ENCODE assay signal across 26 cellular contexts in genomic region chr4:38957239-38957815, GRCh38.
DNase-seq lines count a peak whose midpoint lies in the region; ATAC-seq and TF ChIP-seq lines count a peak whose summit lies in the region.
"Had no signal": no experiment of that assay in that cellular context is flagged by ENCODE, and none has a peak within 500 bp of the region (broad histone marks: within the 10 kb centered on the region; RNA-seq: fewer than 3 reads in every experiment).

No MANE protein-coding gene starts in this region.

- 0 out of 2 replicates have a peak, but pooled peaks cover 4% of the 10 kb centered on the region for H3F3A ChIP-seq in Loucy (ENCODE audit: low read depth)

- intact Hi-C loops in activated T-helper 2 cell treated with anti-CD3 and anti-CD28 coated beads, Interferon-gamma antibody, Interleukin-2, Interleukin-4, amounts not matched to agents 10 μg/mL and 5 μg/mL and 100 μg/mL, durations not matched to agents 14 hours and 24 hours and 36 hours (cut with micrococcal nuclease), result loop anchor here (5.0 kb wide), 1 partner anchor 395 kb away; no protein-coding TSS in a partner anchor

- no peak for DNase-seq in activated naive CD8-positive, alpha-beta T cell treated with anti-CD3 and anti-CD28 coated beads for 36 hours
- DNase-seq in activated T-helper 2 cell treated with anti-CD3 and anti-CD28 coated beads, Interferon-gamma antibody, Interleukin-2, Interleukin-4, amounts not matched to agents 10 μg/mL and 5 μg/mL and 100 μg/mL, durations not matched to agents 14 hours and 24 hours and 36 hours (ENCODE audit: low spot score), result no peak
- DNase-seq in osteocyte (ENCODE audit: extremely low spot score, unreplicated experiment) (no peak), SK-N-DZ (ENCODE audit: low spot score) (no peak), SW 1271 (lab: John Stamatoyannopoulos, UW) (no peak)
- DNase-seq: activated CD4-positive, alpha-beta T cell treated with anti-CD3 and anti-CD28 coated beads, Interleukin-2, amount 50 U/mL, for 1 hour; activated CD8-positive, alpha-beta memory T cell treated with anti-CD3 and anti-CD28 coated beads, Interleukin-2, amount 50 U/mL, for 4 hours; anterior cingulate cortex; effector memory CD4-positive, alpha-beta T cell; foreskin keratinocyte; KG1; left colon; mesenchymal stem cell; NCI-H1417 treated with DMSO at 0.1 percent for 48 hours; NCI-H2081 treated with DMSO at 0.1 percent for 48 hours; NCI-H748 treated with DMSO at 0.1 percent for 48 hours; posterior cingulate gyrus; stimulated activated naive CD8-positive, alpha-beta T cell treated with anti-CD3 and anti-CD28 coated beads, Interleukin-15, Interleukin-2, amounts not matched to agents 100 U/mL and 50 U/mL, for 24 hours; uterus had no signal

- no peaks in the 10 kb centered on the region for H3K9me3 ChIP-seq in Loucy (ENCODE audit: insufficient read depth, low read depth, low read length)
- H3K9me3 ChIP-seq: uterus had no signal

- TF ChIP-seq CTCF in Loucy (conservative IDR thresholded peaks at IDR 0.05; ENCODE audit: low read length) (no peak), osteocyte (IDR thresholded peaks at IDR 0.05) (no peak)

- peak overlapping the region; percentile 8 for H3K9ac ChIP-seq in Loucy (ENCODE audit: low read depth, low read length, poor library complexity, severe bottlenecking)
- H3K9ac ChIP-seq: BLaER1 treated with 17β-estradiol and CSF1 and Interleukin-3, amounts not matched to agents 10 nM and 100 nM had no signal

- H3K4me1 ChIP-seq in Loucy (ENCODE audit: insufficient read depth, low read length, poor library complexity, severe bottlenecking), result peaks cover 23% of the 10 kb centered on the region
- H3K4me1 ChIP-seq: foreskin keratinocyte, uterus had no signal

- H3K4me3 Mint-ChIP-seq in activated naive CD8-positive, alpha-beta T cell, result peak overlapping the region; percentile 5
- no peak overlapping the region for H3K4me3 Mint-ChIP-seq in activated naive CD8-positive, alpha-beta T cell treated with anti-CD3 and anti-CD28 coated beads for 36 hours
- H3K4me3 Mint-ChIP-seq in activated T-helper 2 cell treated with anti-CD3 and anti-CD28 coated beads, Interferon-gamma antibody, Interleukin-2, Interleukin-4, amounts not matched to agents 10 μg/mL and 5 μg/mL and 100 μg/mL, durations not matched to agents 14 hours and 24 hours and 36 hours (ENCODE audit: low read depth), result peak overlapping the region; percentile 6
- H3K4me3 Mint-ChIP-seq in osteocyte (ENCODE audit: unreplicated experiment), result no peak overlapping the region

- H3K4me1 Mint-ChIP-seq in activated naive CD8-positive, alpha-beta T cell (ENCODE audit: low read depth), result peaks cover 17% of the 10 kb centered on the region
- H3K4me1 Mint-ChIP-seq in activated naive CD8-positive, alpha-beta T cell treated with anti-CD3 and anti-CD28 coated beads for 36 hours, result peaks cover 11% of the 10 kb centered on the region
- peaks cover 37% of the 10 kb centered on the region for H3K4me1 Mint-ChIP-seq in activated T-helper 2 cell treated with anti-CD3 and anti-CD28 coated beads, Interferon-gamma antibody, Interleukin-2, Interleukin-4, amounts not matched to agents 10 μg/mL and 5 μg/mL and 100 μg/mL, durations not matched to agents 14 hours and 24 hours and 36 hours (ENCODE audit: low read depth)
- peaks cover 22% of the 10 kb centered on the region for H3K4me1 Mint-ChIP-seq in osteocyte (ENCODE audit: unreplicated experiment)

- no peak overlapping the region for H2AFZ ChIP-seq in Loucy (ENCODE audit: low read length)

- no peaks in the 10 kb centered on the region for H4K20me1 ChIP-seq in Loucy (ENCODE audit: insufficient read depth, low read length, poor library complexity, severe bottlenecking)
- H4K20me1 ChIP-seq: BLaER1 treated with 17β-estradiol and CSF1 and Interleukin-3, amounts not matched to agents 10 nM and 100 nM had no signal

- no peaks in the 10 kb centered on the region for H3K79me2 ChIP-seq in Loucy (ENCODE audit: insufficient read depth, low read length)

- peaks cover 6% of the 10 kb centered on the region for H3K9me3 Mint-ChIP-seq in activated naive CD8-positive, alpha-beta T cell (ENCODE audit: low read depth)
- H3K9me3 Mint-ChIP-seq in activated naive CD8-positive, alpha-beta T cell treated with anti-CD3 and anti-CD28 coated beads for 36 hours, result peaks cover 8% of the 10 kb centered on the region
- H3K9me3 Mint-ChIP-seq in activated T-helper 2 cell treated with anti-CD3 and anti-CD28 coated beads, Interferon-gamma antibody, Interleukin-2, Interleukin-4, amounts not matched to agents 10 μg/mL and 5 μg/mL and 100 μg/mL, durations not matched to agents 14 hours and 24 hours and 36 hours, result peaks cover 19% of the 10 kb centered on the region
- peaks cover 12% of the 10 kb centered on the region for H3K9me3 Mint-ChIP-seq in osteocyte (ENCODE audit: unreplicated experiment)

- H3K36me3 ChIP-seq in Loucy (ENCODE audit: insufficient read depth, low read length), result no peaks in the 10 kb centered on the region
- H3K36me3 ChIP-seq: BLaER1 treated with 17β-estradiol and CSF1 and Interleukin-3, amounts not matched to agents 10 nM and 100 nM; cardiac muscle cell; uterus had no signal

- H3K27ac Mint-ChIP-seq in activated naive CD8-positive, alpha-beta T cell, result peak overlapping the region; percentile 46
- no peak overlapping the region for H3K27ac Mint-ChIP-seq in activated naive CD8-positive, alpha-beta T cell treated with anti-CD3 and anti-CD28 coated beads for 36 hours
- peak overlapping the region; percentile 94 for H3K27ac Mint-ChIP-seq in activated T-helper 2 cell treated with anti-CD3 and anti-CD28 coated beads, Interferon-gamma antibody, Interleukin-2, Interleukin-4, amounts not matched to agents 10 μg/mL and 5 μg/mL and 100 μg/mL, durations not matched to agents 14 hours and 24 hours and 36 hours
- H3K27ac Mint-ChIP-seq in osteocyte (ENCODE audit: unreplicated experiment), result peak overlapping the region; percentile 86

- H3K36me3 Mint-ChIP-seq in activated naive CD8-positive, alpha-beta T cell, result no peaks in the 10 kb centered on the region
- peaks cover 3% of the 10 kb centered on the region for H3K36me3 Mint-ChIP-seq in activated naive CD8-positive, alpha-beta T cell treated with anti-CD3 and anti-CD28 coated beads for 36 hours
- H3K36me3 Mint-ChIP-seq in activated T-helper 2 cell treated with anti-CD3 and anti-CD28 coated beads, Interferon-gamma antibody, Interleukin-2, Interleukin-4, amounts not matched to agents 10 μg/mL and 5 μg/mL and 100 μg/mL, durations not matched to agents 14 hours and 24 hours and 36 hours (ENCODE audit: low read depth), result peaks cover 21% of the 10 kb centered on the region
- peaks cover 4% of the 10 kb centered on the region for H3K36me3 Mint-ChIP-seq in osteocyte (ENCODE audit: unreplicated experiment)

- no peaks in the 10 kb centered on the region for H3K9me2 ChIP-seq in Loucy (replicated peaks; ENCODE audit: low read depth, low read length)

- no peak overlapping the region for H3K4me3 ChIP-seq in Loucy (ENCODE audit: low read length, poor library complexity, severe bottlenecking)
- H3K4me3 ChIP-seq: BLaER1 treated with 17β-estradiol and CSF1 and Interleukin-3, amounts not matched to agents 10 nM and 100 nM; cardiac muscle cell; coronary artery; uterus had no signal

- H3K27me3 ChIP-seq in Loucy (ENCODE audit: insufficient read depth, low read length, poor library complexity, severe bottlenecking), result no peaks in the 10 kb centered on the region
- H3K27me3 ChIP-seq: BLaER1 treated with 17β-estradiol and CSF1 and Interleukin-3, amounts not matched to agents 10 nM and 100 nM; cardiac muscle cell had no signal

- no peak overlapping the region for H3K4me2 ChIP-seq in Loucy (ENCODE audit: low read depth, low read length, poor library complexity, severe bottlenecking)
- H3K4me2 ChIP-seq: BLaER1 treated with 17β-estradiol and CSF1 and Interleukin-3, amounts not matched to agents 10 nM and 100 nM had no signal

- no peak for ATAC-seq in HG03175 (IDR thresholded peaks at IDR 0.05; ENCODE audit: unreplicated experiment)
- ATAC-seq: foreskin keratinocyte, HCT116, left colon had no signal

- no peaks in the 10 kb centered on the region for H3K27me3 Mint-ChIP-seq in activated naive CD8-positive, alpha-beta T cell
- H3K27me3 Mint-ChIP-seq in activated naive CD8-positive, alpha-beta T cell treated with anti-CD3 and anti-CD28 coated beads for 36 hours, result no peaks in the 10 kb centered on the region
- H3K27me3 Mint-ChIP-seq in activated T-helper 2 cell treated with anti-CD3 and anti-CD28 coated beads, Interferon-gamma antibody, Interleukin-2, Interleukin-4, amounts not matched to agents 10 μg/mL and 5 μg/mL and 100 μg/mL, durations not matched to agents 14 hours and 24 hours and 36 hours (ENCODE audit: low read depth), result no peaks in the 10 kb centered on the region
- no peaks in the 10 kb centered on the region for H3K27me3 Mint-ChIP-seq in osteocyte (ENCODE audit: unreplicated experiment)

Comparison
In these comparisons a context has a peak if more than half of its experiments do, and no peak if none do; other contexts are left out.
1. H3K4me3 Mint-ChIP-seq: peak in activated naive CD8-positive, alpha-beta T cell (single experiment) and activated T-helper 2 cell treated with anti-CD3 and anti-CD28 coated beads, Interferon-gamma antibody, Interleukin-2, Interleukin-4, amounts not matched to agents 10 μg/mL and 5 μg/mL and 100 μg/mL, durations not matched to agents 14 hours and 24 hours and 36 hours (single experiment); none in activated naive CD8-positive, alpha-beta T cell treated with anti-CD3 and anti-CD28 coated beads for 36 hours (single experiment) and osteocyte (single experiment).